15 cellular contexts compared by ENCODE assay signal in genomic region chr22:46798041-46798365, GRCh38. TPM values are rescaled to one million over a fixed set of nuclear protein-coding genes. Genes with fewer than 3 reads are reported as not detected.
DNase-seq lines count a peak whose midpoint lies in the region; ATAC-seq and TF ChIP-seq lines count a peak whose summit lies in the region.
"Had no signal": no experiment of that assay in that cellular context is flagged by ENCODE, and none has a peak within 500 bp of the region (broad histone marks: within the 10 kb centered on the region; RNA-seq: fewer than 3 reads in every experiment).

No MANE protein-coding gene starts in this region.

- no peaks in the 10 kb centered on the region for H3K27me3 Mint-ChIP-seq in CD4-positive, alpha-beta T cell
- no peaks in the 10 kb centered on the region for H3K27me3 Mint-ChIP-seq in Caco-2 (ENCODE audit: insufficient read depth, unreplicated experiment)
- H3K27me3 Mint-ChIP-seq in dendritic cell treated with granulocyte-macrophage colony-stimulating factor and Interleukin-4, amounts not matched to agents 40 ng/mL and 50 ng/mL, for 4 days: no peaks in the 10 kb centered on the region
- H3K27me3 Mint-ChIP-seq: activated naive CD4-positive, alpha-beta T cell treated with anti-CD3 and anti-CD28 coated beads, Interleukin-2, amount 50 U/mL, for 24 hours; progenitor cell of endocrine pancreas had no signal

- no peaks in the 10 kb centered on the region for H3K9me2 ChIP-seq in hepatocyte (replicated peaks; ENCODE audit: insufficient read depth)

- TF ChIP-seq CTCF in CD4-positive, alpha-beta T cell (IDR thresholded peaks at IDR 0.05): no peak
- TF ChIP-seq CTCF in Caco-2 (IDR thresholded peaks at IDR 0.05; ENCODE audit: insufficient read depth in 1 of 2, low read depth in 1 of 2, low read length in 1 of 2, severe bottlenecking in 1 of 2, unreplicated experiment in 1 of 2) (no peak), sigmoid colon (IDR thresholded peaks at IDR 0.05) (no peak), hepatocyte (IDR thresholded peaks at IDR 0.05; ENCODE audit: poor library complexity) (no peak)

- peaks cover 13% of the 10 kb centered on the region for H3K79me2 ChIP-seq in hepatocyte

- no peaks in the 10 kb centered on the region for H3K9me3 Mint-ChIP-seq in CD4-positive, alpha-beta T cell
- H3K9me3 Mint-ChIP-seq in Caco-2 (ENCODE audit: unreplicated experiment): no peaks in the 10 kb centered on the region
- H3K9me3 Mint-ChIP-seq in dendritic cell treated with granulocyte-macrophage colony-stimulating factor and Interleukin-4, amounts not matched to agents 40 ng/mL and 50 ng/mL, for 4 days: no peaks in the 10 kb centered on the region
- H3K9me3 Mint-ChIP-seq: activated naive CD4-positive, alpha-beta T cell treated with anti-CD3 and anti-CD28 coated beads, Interleukin-2, amount 50 U/mL, for 24 hours; activated T-helper 2 cell treated with anti-CD3 and anti-CD28 coated beads, Interferon-gamma antibody, Interleukin-2, Interleukin-4, amounts not matched to agents 10 μg/mL and 5 μg/mL and 100 μg/mL, durations not matched to agents 14 hours and 24 hours and 36 hours; T-helper 2 cell treated with Interferon-gamma antibody and Interleukin-4, amounts not matched to agents 5 μg/mL and 100 μg/mL, for 36 hours had no signal

- H3K27ac Mint-ChIP-seq in CD4-positive, alpha-beta T cell: peak overlapping the region; percentile 84
- peak overlapping the region; percentile 74 for H3K27ac Mint-ChIP-seq in Caco-2 (ENCODE audit: unreplicated experiment)
- peak overlapping the region; percentile 42 for H3K27ac Mint-ChIP-seq in dendritic cell treated with granulocyte-macrophage colony-stimulating factor and Interleukin-4, amounts not matched to agents 40 ng/mL and 50 ng/mL, for 4 days
- H3K27ac Mint-ChIP-seq: progenitor cell of endocrine pancreas had no signal

- no peaks in the 10 kb centered on the region for H3K27me3 ChIP-seq in CD4-positive, alpha-beta T cell (ENCODE audit: control insufficient read depth, insufficient read depth, low read length)
- no peaks in the 10 kb centered on the region for H3K27me3 ChIP-seq in Caco-2 (replicated peaks; ENCODE audit: control insufficient read depth, insufficient read depth, low read length)
- H3K27me3 ChIP-seq in sigmoid colon: no peaks in the 10 kb centered on the region
- H3K27me3 ChIP-seq in hepatocyte: no peaks in the 10 kb centered on the region
- H3K27me3 ChIP-seq: gastroesophageal sphincter had no signal

- intact Hi-C loops in CD4-positive, alpha-beta T cell (cut with DNase I, micrococcal nuclease): no loop called here
- intact Hi-C loops in Caco-2 (cut with micrococcal nuclease; ENCODE audit: unreplicated experiment) (loop anchor here (10.0 kb wide), 1 partner anchor 197 kb away; no protein-coding TSS in a partner anchor), sigmoid colon (cut with DNase I) (loop anchor here (5.0 kb wide), 1 partner anchor 1694 kb away; no protein-coding TSS in a partner anchor)
- intact Hi-C loops in dendritic cell treated with granulocyte-macrophage colony-stimulating factor and Interleukin-4, amounts not matched to agents 40 ng/mL and 50 ng/mL, for 4 days (cut with micrococcal nuclease): no loop called here

- no peak overlapping the region for H3K4me3 Mint-ChIP-seq in CD4-positive, alpha-beta T cell
- no peak overlapping the region for H3K4me3 Mint-ChIP-seq in Caco-2 (ENCODE audit: unreplicated experiment)
- no peak overlapping the region for H3K4me3 Mint-ChIP-seq in dendritic cell treated with granulocyte-macrophage colony-stimulating factor and Interleukin-4, amounts not matched to agents 40 ng/mL and 50 ng/mL, for 4 days
- H3K4me3 Mint-ChIP-seq: activated CD8-positive, alpha-beta T cell treated with anti-CD3 and anti-CD28 coated beads, Interleukin-2, amount 10 ng/mL, durations not matched to agents 7 days and 5 days; activated naive CD4-positive, alpha-beta T cell treated with anti-CD3 and anti-CD28 coated beads, Interleukin-2, amount 50 U/mL, for 24 hours; T-helper 2 cell treated with Interferon-gamma antibody and Interleukin-4, amounts not matched to agents 5 μg/mL and 100 μg/mL, for 36 hours had no signal

- POLR2A ChIA-PET in CD4-positive, alpha-beta T cell (lab: Charles Lee): interaction anchor here (0.9 to 1.1 kb wide), 3 partner anchors 8 to 60 kb away, joined by 4 to 6 read pairs (median 4); partner anchors contain the start of genes CERK and TBC1D22A
- POLR2A ChIA-PET in Caco-2 (lab: Charles Lee): no interaction called here

- no peaks in the 10 kb centered on the region for H3K9me3 ChIP-seq in CD4-positive, alpha-beta T cell (ENCODE audit: control insufficient read depth, low read length)
- H3K9me3 ChIP-seq in Caco-2 (no peaks in the 10 kb centered on the region), sigmoid colon (no peaks in the 10 kb centered on the region), hepatocyte (ENCODE audit: low read depth) (no peaks in the 10 kb centered on the region)
- H3K9me3 ChIP-seq: gastroesophageal sphincter had no signal

- H3K36me3 ChIP-seq in Caco-2 (ENCODE audit: control insufficient read depth, insufficient read depth, low read length) (peaks cover 2% of the 10 kb centered on the region), sigmoid colon (peaks cover 7 to 58% (median 24%) of the 10 kb centered on the region in 4 donors), hepatocyte (replicated peaks; ENCODE audit: insufficient read depth, low read depth) (no peaks in the 10 kb centered on the region)

- no peak for TF ChIP-seq EP300 in sigmoid colon (IDR thresholded peaks at IDR 0.05)

- TF ChIP-seq POLR2A in sigmoid colon (IDR thresholded peaks at IDR 0.05): no peak

- no TSS peak for BruUV-seq in Caco-2 (replicated peaks; lab: Mats Ljungman, UMichigan)

- peaks cover 18% of the 10 kb centered on the region for H4K20me1 ChIP-seq in hepatocyte (ENCODE audit: insufficient read depth, poor library complexity, severe bottlenecking)

- H3K4me2 ChIP-seq in hepatocyte: no peak overlapping the region

- H3K4me3 ChIP-seq in Caco-2 (ENCODE audit: low read depth, low read length) (no peak overlapping the region), sigmoid colon (no peak overlapping the region), hepatocyte (no peak overlapping the region)
- H3K4me3 ChIP-seq: gastroesophageal sphincter, K562 had no signal

- peaks cover 64% of the 10 kb centered on the region for H3K36me3 Mint-ChIP-seq in CD4-positive, alpha-beta T cell (ENCODE audit: low read depth)
- H3K36me3 Mint-ChIP-seq in Caco-2 (ENCODE audit: insufficient read depth, unreplicated experiment): peaks cover 50% of the 10 kb centered on the region
- peaks cover 99% of the 10 kb centered on the region for H3K36me3 Mint-ChIP-seq in dendritic cell treated with granulocyte-macrophage colony-stimulating factor and Interleukin-4, amounts not matched to agents 40 ng/mL and 50 ng/mL, for 4 days (ENCODE audit: low read depth)

- CTCF ChIA-PET in CD4-positive, alpha-beta T cell (lab: Charles Lee): interaction anchor here (1.1 to 2.1 kb wide), 2 partner anchors 36 to 39 kb away, joined by 10 to 12 read pairs; partner anchors contain the start of gene TBC1D22A
- CTCF ChIA-PET in Caco-2 (lab: Charles Lee): interaction anchor here (1.0 to 1.4 kb wide), 7 partner anchors 14 to 82 kb away, joined by 3 to 8 read pairs (median 4); partner anchors contain the start of gene TBC1D22A

- H2AFZ ChIP-seq in hepatocyte: no peak overlapping the region

- peaks cover 40% of the 10 kb centered on the region for H3K4me1 Mint-ChIP-seq in CD4-positive, alpha-beta T cell (ENCODE audit: low read depth)
- peaks cover 25% of the 10 kb centered on the region for H3K4me1 Mint-ChIP-seq in Caco-2 (ENCODE audit: low read depth, unreplicated experiment)
- H3K4me1 Mint-ChIP-seq in dendritic cell treated with granulocyte-macrophage colony-stimulating factor and Interleukin-4, amounts not matched to agents 40 ng/mL and 50 ng/mL, for 4 days (ENCODE audit: low read depth): peaks cover 62% of the 10 kb centered on the region

- 88 to 95% methylated on average over 5 of the region's 5 CpGs for WGBS in sigmoid colon, 2 donors
- WGBS in hepatocyte (ENCODE audit: low lambda C conversion rate, missing lambda C conversion rate): 96% methylated on average over 5 of the region's 5 CpGs

- DNase-seq in CD4-positive, alpha-beta T cell: no peak
- DNase-seq in Caco-2: peak in 1 of 2 experiments; percentile 9
- peak; percentile 50 for DNase-seq in sigmoid colon
- DNase-seq in hepatocyte (ENCODE audit: low spot score): no peak
- DNase-seq in NCI-H1417 treated with DMSO at 0.1 percent for 48 hours (lab: John Stamatoyannopoulos, UW): no peak
- no peak for DNase-seq in inferior parietal cortex (ENCODE audit: extremely low spot score)
- DNase-seq: NCI-H2081 had no signal

- no peak for ATAC-seq in CD4-positive, alpha-beta T cell (ENCODE audit: poor library complexity)

- no peaks in the 10 kb centered on the region for H3K4me1 ChIP-seq in Caco-2
- peaks cover 0 to 6% (median 5%) of the 10 kb centered on the region in 4 donors for H3K4me1 ChIP-seq in sigmoid colon
- H3K4me1 ChIP-seq in hepatocyte (ENCODE audit: insufficient read depth): peaks cover 18% of the 10 kb centered on the region

- H3K27ac ChIP-seq in CD4-positive, alpha-beta T cell (ENCODE audit: low read depth, low read length): no peak overlapping the region
- no peak overlapping the region for H3K27ac ChIP-seq in sigmoid colon
- no peak overlapping the region for H3K27ac ChIP-seq in hepatocyte
- H3K27ac ChIP-seq: gastroesophageal sphincter had no signal

RNA-seq across cellular contexts. Expression of gene TBC1D22A, which starts 35.6 kb away (rescaled TPM):
- 10 to 100 TPM; 27.1 to 31.7 TPM for total RNA-seq in CD4-positive, alpha-beta T cell
- 26.7 and 32.6 TPM in 2 replicates for total RNA-seq in Caco-2 (2022)
- 10 to 100 TPM; 13.6 to 14.3 (median 13.8) TPM for total RNA-seq in sigmoid colon
- polyA plus RNA-seq in sigmoid colon: 10 to 100 TPM; 19.2 to 34.6 (median 19.4) TPM
- 10.3 and 15.3 TPM in 2 replicates for total RNA-seq in hepatocyte
- 19.8 and 21.7 TPM in 2 replicates for polyA plus RNA-seq in hepatocyte

RNA-seq across cellular contexts. Expression of gene CERK, which starts 60.0 kb away (rescaled TPM):
- 10 to 100 TPM; 84.6 to 88.5 TPM for total RNA-seq in CD4-positive, alpha-beta T cell
- 35.0 and 37.6 TPM in 2 replicates for total RNA-seq in Caco-2 (2022)
- 10 to 100 TPM; 23.9 to 45.5 (median 29.2) TPM for total RNA-seq in sigmoid colon
- polyA plus RNA-seq in sigmoid colon: 10 to 100 TPM; 26.1 to 29.5 (median 26.4) TPM
- total RNA-seq in hepatocyte: 48.0 and 59.0 TPM in 2 replicates
- polyA plus RNA-seq in hepatocyte: 33.1 and 38.6 TPM in 2 replicates

Comparison
In these comparisons a context has a peak if more than half of its experiments do, and no peak if none do; other contexts are left out.
1. intact Hi-C loops: an anchor here in Caco-2 (10.0 kb wide) and sigmoid colon (5.0 kb wide); none called in CD4-positive, alpha-beta T cell and dendritic cell treated with granulocyte-macrophage colony-stimulating factor and Interleukin-4, amounts not matched to agents 40 ng/mL and 50 ng/mL, for 4 days.